ENCODE assay signal across 9 cellular contexts in the genomic region with DNA sequence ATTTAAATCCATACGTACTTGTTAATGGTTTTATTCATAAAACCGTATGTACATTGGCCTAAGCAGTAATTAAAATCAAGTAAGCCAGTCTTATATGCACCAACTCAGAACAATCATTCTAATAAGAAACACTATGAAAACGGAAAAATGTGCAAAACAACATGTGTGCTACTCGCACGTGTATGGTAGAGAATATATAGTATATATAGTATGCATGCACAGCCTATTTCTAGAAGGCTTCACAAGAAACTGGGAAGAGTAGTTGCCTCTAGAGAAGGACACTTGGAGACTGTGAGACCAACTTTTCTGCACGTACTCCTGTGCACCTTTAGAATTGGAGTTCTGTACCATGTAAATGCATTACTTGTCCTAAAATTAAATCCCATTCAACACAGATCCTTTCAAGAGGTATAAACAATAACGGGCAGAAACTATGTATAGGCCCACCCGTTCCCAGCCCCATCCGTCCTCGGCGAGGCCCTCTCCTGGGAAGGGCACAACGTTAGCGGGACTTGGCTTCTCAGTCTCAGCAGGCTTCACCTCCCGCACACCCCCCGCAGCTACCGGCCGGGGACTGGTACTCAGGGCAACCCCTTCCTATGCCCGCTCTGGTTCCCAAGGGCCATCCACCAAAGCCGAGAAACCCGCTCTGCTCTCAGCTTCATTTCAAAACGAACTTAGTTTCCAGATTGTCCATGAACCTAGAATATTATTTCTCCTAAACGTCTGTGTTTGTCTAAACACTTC.
DNase-seq lines count a peak whose midpoint lies in the region; ATAC-seq lines count a peak whose summit lies in the region.
"Had no signal": no experiment of that assay in that cellular context is flagged by ENCODE, and none has a peak within 500 bp of the region (broad histone marks: within the 10 kb centered on the region; RNA-seq: fewer than 3 reads in every experiment).

No MANE protein-coding gene starts in this region.

- DNase-seq in stimulated activated CD4-positive, alpha-beta T cell treated with anti-CD3 and anti-CD28 coated beads, Interleukin-4, amount 100 ng/mL, for 1 hour, result peak; percentile 2
- no peak for DNase-seq in stimulated activated CD4-positive, alpha-beta T cell treated with anti-CD3 and anti-CD28 coated beads, Interleukin-2, amount 100 ng/mL, for 48 hours
- DNase-seq in KG1 (lab: John Stamatoyannopoulos, UW) (no peak), DMS153 treated with DMSO at 0.1 percent for 48 hours (lab: John Stamatoyannopoulos, UW; ENCODE audit: unreplicated experiment) (no peak)
- DNase-seq: DND-41 had no signal

- H3K9me3 ChIP-seq in endocrine pancreas (ENCODE audit: control insufficient read depth, low read length) (no peaks in the 10 kb centered on the region), muscle layer of colon (ENCODE audit: low read length) (no peaks in the 10 kb centered on the region)

- H3K36me3 ChIP-seq in endocrine pancreas (ENCODE audit: control insufficient read depth, insufficient read depth, low read length) (no peaks in the 10 kb centered on the region), muscle layer of colon (ENCODE audit: insufficient read depth, low read length) (no peaks in the 10 kb centered on the region)

- H3K9ac ChIP-seq in endocrine pancreas (ENCODE audit: control insufficient read depth, insufficient read depth, low read length) (no peak overlapping the region), muscle layer of colon (ENCODE audit: low read length) (no peak overlapping the region)

- ATAC-seq in HG03280 (IDR thresholded peaks at IDR 0.05; ENCODE audit: unreplicated experiment), result no peak
- ATAC-seq in activated CD4-positive, CD25-positive, alpha-beta regulatory T cell treated with anti-CD3 and anti-CD28 coated beads, Interleukin-2, amount 50 U/mL, for 24 hours, result no peak

- H3K4me3 ChIP-seq in endocrine pancreas (ENCODE audit: control insufficient read depth, insufficient read depth, low read length) (peak overlapping the region; percentile 79), muscle layer of colon (ENCODE audit: low read depth in 1 of 2, low read length in 2 of 2) (no peak overlapping the region)

- H3K27me3 ChIP-seq in endocrine pancreas (ENCODE audit: control insufficient read depth, insufficient read depth, low read length), result no peaks in the 10 kb centered on the region
- no peaks in the 10 kb centered on the region for H3K27me3 ChIP-seq in muscle layer of colon (ENCODE audit: control insufficient read depth in 1 of 2, insufficient read depth in 2 of 2, low read length in 2 of 2)

- H3K27ac ChIP-seq in muscle layer of colon (ENCODE audit: low read depth, low read length), result peak overlapping the region; percentile 21

- peaks cover 4% of the 10 kb centered on the region for H3K4me1 ChIP-seq in endocrine pancreas (ENCODE audit: control insufficient read depth, insufficient read depth, low read length)
- peaks cover 15% of the 10 kb centered on the region for H3K4me1 ChIP-seq in muscle layer of colon (ENCODE audit: insufficient read depth, low read length)
